ENCODE assay signal across 1 cellular context in the genomic region with DNA sequence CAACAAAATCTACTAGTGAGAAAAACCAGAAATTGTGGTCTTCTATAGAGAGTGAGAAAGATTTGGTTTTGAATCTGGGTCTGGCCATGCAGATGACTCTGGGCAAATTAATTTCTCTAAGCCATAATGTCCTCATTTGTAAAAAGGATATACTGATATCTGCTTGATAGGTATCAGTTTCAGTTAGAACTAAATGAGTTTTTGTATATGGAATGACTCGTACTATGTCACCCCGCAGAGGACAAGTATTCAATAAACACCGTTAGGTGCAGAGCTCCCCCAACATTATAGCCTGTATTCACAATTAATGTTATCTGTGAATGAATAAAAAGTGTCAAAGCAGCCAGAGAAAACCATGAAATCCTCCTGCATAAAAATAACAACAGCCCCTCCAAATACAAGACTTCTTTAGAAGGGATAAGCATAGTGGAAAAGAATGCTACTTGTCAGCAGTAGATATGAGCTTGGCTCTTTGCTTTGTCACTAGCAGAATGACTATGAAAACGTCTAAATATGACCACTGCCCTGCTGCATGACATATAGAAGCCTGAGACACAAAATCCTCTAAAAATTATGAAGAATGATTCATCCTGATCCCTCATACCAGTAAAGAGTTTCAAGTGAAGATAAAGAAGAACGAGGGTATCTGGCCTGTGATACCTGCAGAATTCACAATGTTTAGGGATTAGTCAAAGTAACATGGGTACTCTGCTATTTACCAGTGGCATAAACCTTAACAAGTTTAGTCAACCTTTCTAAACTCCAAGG.
A peak's percentile ranks its signal among the peaks of the same experiment; 100 is the strongest.
TF ChIP-seq lines count a peak whose summit lies in the region.

No MANE protein-coding gene starts in this region.

TF ChIP-seq in K562, 482 proteins besides CTCF, POLR2A, EP300 and RAD21 (continued from another document):
- TF ChIP-seq, protein P1, sequence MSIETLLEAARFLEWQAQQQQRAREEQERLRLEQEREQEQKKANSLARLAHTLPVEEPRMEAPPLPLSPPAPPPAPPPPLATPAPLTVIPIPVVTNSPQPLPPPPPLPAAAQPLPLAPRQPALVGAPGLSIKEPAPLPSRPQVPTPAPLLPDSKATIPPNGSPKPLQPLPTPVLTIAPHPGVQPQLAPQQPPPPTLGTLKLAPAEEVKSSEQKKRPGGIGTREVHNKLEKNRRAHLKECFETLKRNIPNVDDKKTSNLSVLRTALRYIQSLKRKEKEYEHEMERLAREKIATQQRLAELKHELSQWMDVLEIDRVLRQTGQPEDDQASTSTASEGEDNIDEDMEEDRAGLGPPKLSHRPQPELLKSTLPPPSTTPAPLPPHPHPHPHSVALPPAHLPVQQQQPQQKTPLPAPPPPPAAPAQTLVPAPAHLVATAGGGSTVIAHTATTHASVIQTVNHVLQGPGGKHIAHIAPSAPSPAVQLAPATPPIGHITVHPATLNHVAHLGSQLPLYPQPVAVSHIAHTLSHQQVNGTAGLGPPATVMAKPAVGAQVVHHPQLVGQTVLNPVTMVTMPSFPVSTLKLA (conservative IDR thresholded peaks at IDR 0.05): peak in 1 of 2 experiments; percentile 42; a peak in 2 of 4 replicates
